In the genomic region with DNA sequence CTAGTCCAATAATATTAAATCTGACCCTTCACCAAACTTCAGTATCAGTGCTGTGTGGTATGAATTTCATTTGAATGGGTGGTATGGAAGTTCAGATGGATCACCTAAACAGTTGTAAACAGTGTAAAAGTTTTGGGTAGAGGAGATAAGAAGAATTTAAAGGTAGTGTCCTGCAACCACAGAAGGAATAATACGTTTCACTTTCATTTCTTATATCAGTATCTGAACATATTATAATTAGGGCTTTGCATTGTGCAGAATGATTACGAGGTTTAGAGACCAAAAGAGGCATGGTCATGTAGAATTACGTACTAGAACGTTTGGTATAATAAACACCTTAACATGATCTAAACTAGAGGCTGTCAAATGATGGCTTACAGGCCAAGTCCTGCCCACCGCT, we compare ENCODE assay signal across 13 cellular contexts.
DNase-seq lines count a peak whose midpoint lies in the region; ATAC-seq and TF ChIP-seq lines count a peak whose summit lies in the region.
"Had no signal": no experiment of that assay in that cellular context is flagged by ENCODE, and none has a peak within 500 bp of the region (broad histone marks: within the 10 kb centered on the region; RNA-seq: fewer than 3 reads in every experiment).

No MANE protein-coding gene starts in this region.

- ATAC-seq in GM18868 (IDR thresholded peaks at IDR 0.05; ENCODE audit: unreplicated experiment) (peak; percentile 88), GM21619 (IDR thresholded peaks at IDR 0.05; ENCODE audit: unreplicated experiment) (peak; percentile 83), HG03565 (IDR thresholded peaks at IDR 0.05; ENCODE audit: unreplicated experiment) (peak; percentile 63), natural killer cell (peak; percentile 38 to 57 (median 43)), GM21526 (IDR thresholded peaks at IDR 0.05; ENCODE audit: low FRiP score, unreplicated experiment) (no peak)

- peak overlapping the region in 1 of 2 donors; percentile 72 for H3K27ac Mint-ChIP-seq in natural killer cell

- H3K4me1 ChIP-seq in hepatocyte (ENCODE audit: insufficient read depth), result peaks cover 4% of the 10 kb centered on the region

- WGBS in hepatocyte (ENCODE audit: low lambda C conversion rate, missing lambda C conversion rate), result 69% methylated on average over 5 of the region's 5 CpGs
- 40% methylated on average over 5 of the region's 5 CpGs for WGBS in lower leg skin, 2 donors

- intact Hi-C loops in natural killer cell (cut with micrococcal nuclease), result no loop called here
- intact Hi-C loops in lower leg skin (cut with DNase I; ENCODE audit: low total_unique reads), result no loop called here

- TF ChIP-seq CTCF in natural killer cell (IDR thresholded peaks at IDR 0.05), result no peak
- TF ChIP-seq CTCF in hepatocyte (IDR thresholded peaks at IDR 0.05; ENCODE audit: poor library complexity), result no peak
- no peak for TF ChIP-seq CTCF in lower leg skin (IDR thresholded peaks at IDR 0.05)

- H4K20me1 ChIP-seq in hepatocyte (ENCODE audit: insufficient read depth, poor library complexity, severe bottlenecking), result no peaks in the 10 kb centered on the region

- no peak overlapping the region for H3K4me3 ChIP-seq in hepatocyte
- no peak overlapping the region for H3K4me3 ChIP-seq in lower leg skin (ENCODE audit: low read depth, poor library complexity, severe bottlenecking)

- no peak overlapping the region for H2AFZ ChIP-seq in hepatocyte

- H3K4me3 Mint-ChIP-seq in natural killer cell, result peak overlapping the region; percentile 70

- H3K4me1 Mint-ChIP-seq in natural killer cell, result peaks cover 7 to 8% of the 10 kb centered on the region in 2 donors

- H3K36me3 Mint-ChIP-seq in natural killer cell, result no peaks in the 10 kb centered on the region

- no peaks in the 10 kb centered on the region for H3K36me3 ChIP-seq in hepatocyte (replicated peaks; ENCODE audit: insufficient read depth, low read depth)

- no peak overlapping the region for H3K27ac ChIP-seq in hepatocyte
- H3K27ac ChIP-seq: VCaP had no signal

- H3K9me3 ChIP-seq in hepatocyte (ENCODE audit: low read depth), result no peaks in the 10 kb centered on the region

- TF ChIP-seq POLR2A in lower leg skin (IDR thresholded peaks at IDR 0.05), result no peak

- H3K4me2 ChIP-seq in hepatocyte, result no peak overlapping the region

- H3K27me3 Mint-ChIP-seq in natural killer cell (ENCODE audit: low read depth in 2 of 2), result no peaks in the 10 kb centered on the region

- DNase-seq in natural killer cell (no peak), hepatocyte (ENCODE audit: low spot score) (no peak), NCI-H69 (lab: John Stamatoyannopoulos, UW) (no peak), lower leg skin (ENCODE audit: low spot score in 2 of 2) (no peak)
- DNase-seq: cortex of kidney; hippocampal formation; NCI-H2171; stimulated activated CD8-positive, alpha-beta memory T cell treated with anti-CD3 and anti-CD28 coated beads, Interleukin-4, amount 100 ng/mL, for 48 hours had no signal

- peaks cover 52% of the 10 kb centered on the region for H3K79me2 ChIP-seq in hepatocyte

- H3K27me3 ChIP-seq in hepatocyte, result no peaks in the 10 kb centered on the region

- no peaks in the 10 kb centered on the region for H3K9me3 Mint-ChIP-seq in natural killer cell

- no peaks in the 10 kb centered on the region for H3K9me2 ChIP-seq in hepatocyte (replicated peaks; ENCODE audit: insufficient read depth)
